8 cellular contexts compared by ENCODE assay signal in the genomic region with DNA sequence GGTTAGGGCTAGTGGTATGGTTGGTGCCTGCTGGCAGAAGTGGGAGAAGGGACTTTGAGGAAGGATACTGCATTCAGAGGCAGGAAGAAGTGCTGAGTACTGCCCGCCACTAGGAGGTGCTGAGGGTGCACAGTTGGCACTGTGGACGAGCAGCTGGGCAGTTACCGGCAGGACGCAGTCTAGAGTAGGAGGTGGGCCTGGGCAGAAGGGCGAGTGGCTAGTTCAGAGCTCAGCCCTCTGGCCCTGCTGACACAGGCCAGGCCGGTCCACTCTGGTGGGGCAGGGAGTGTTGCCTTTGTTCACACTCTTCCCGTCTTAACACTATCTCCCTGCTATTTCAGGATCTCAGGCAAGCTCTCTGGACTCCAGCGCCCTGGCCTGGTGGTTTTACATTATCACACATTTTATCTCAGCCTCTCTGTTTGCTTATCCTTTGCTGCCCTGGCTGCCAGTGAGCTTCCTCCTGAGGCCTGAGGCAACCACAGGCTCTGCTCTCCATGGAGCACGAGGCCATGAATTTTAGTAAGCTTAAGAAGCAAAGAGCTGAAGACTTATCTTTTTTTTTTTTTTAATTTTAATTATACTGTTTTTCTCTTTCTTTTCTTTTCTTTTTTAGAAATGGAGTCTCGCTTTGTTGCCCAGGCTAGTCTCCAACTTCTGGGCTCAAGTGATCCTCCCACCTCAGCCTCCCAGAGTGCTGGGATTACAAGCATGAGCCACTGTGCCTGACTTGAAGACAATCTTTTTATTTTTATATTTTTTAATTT. TPM values are rescaled to one million over a fixed set of nuclear protein-coding genes. Genes with fewer than 3 reads are reported as not detected.
DNase-seq lines count a peak whose midpoint lies in the region; ATAC-seq, FAIRE-seq and TF ChIP-seq lines count a peak whose summit lies in the region.

No MANE protein-coding gene starts in this region.

- H2BK120ac ChIP-seq in mesenchymal stem cell (ENCODE audit: low read depth, low read length): no peak overlapping the region

- H3K23ac ChIP-seq in mesenchymal stem cell (ENCODE audit: low read length in 2 of 2): no peak overlapping the region

- TF ChIP-seq CTCF in AG10803 (conservative IDR thresholded peaks at IDR 0.05; ENCODE audit: low read length): peak; percentile 97
- TF ChIP-seq CTCF in endothelial cell of umbilical vein (IDR thresholded peaks at IDR 0.05; ENCODE audit: extremely low read depth in 1 of 2, insufficient read depth in 1 of 2, low read depth in 1 of 2, low read length in 2 of 2): peak; percentile 88 to 96

- ATAC-seq in GM21619 (IDR thresholded peaks at IDR 0.05; ENCODE audit: unreplicated experiment) (peak; percentile 56), GM21515 (IDR thresholded peaks at IDR 0.05; ENCODE audit: unreplicated experiment) (no peak)

- H2BK5ac ChIP-seq in mesenchymal stem cell (ENCODE audit: low read depth, low read length, poor library complexity, severe bottlenecking): no peak overlapping the region

- H4K91ac ChIP-seq in mesenchymal stem cell (ENCODE audit: low read length): peak overlapping the region; percentile 70

- H3K4me3 ChIP-seq in AG10803 (ENCODE audit: low read length) (no peak overlapping the region), endothelial cell of umbilical vein (replicated peaks in 1 of 3; ENCODE audit: insufficient read depth in 1 of 3, low read depth in 1 of 3, low read length in 3 of 3) (no peak overlapping the region), mesenchymal stem cell (ENCODE audit: insufficient read depth in 1 of 2, low read depth in 1 of 2, low read length in 2 of 2) (no peak overlapping the region)

- no peaks in the 10 kb centered on the region for H3K79me2 ChIP-seq in endothelial cell of umbilical vein (ENCODE audit: control insufficient read depth, insufficient read depth, low read length)

- H3K27me3 ChIP-seq in endothelial cell of umbilical vein (ENCODE audit: control insufficient read depth in 2 of 2, insufficient read depth in 2 of 2, low read length in 2 of 2) (no peaks in the 10 kb centered on the region), mesenchymal stem cell (ENCODE audit: control insufficient read depth in 1 of 2, insufficient read depth in 1 of 2, low read length in 2 of 2) (no peaks in the 10 kb centered on the region)

- peaks cover 4% of the 10 kb centered on the region for H3K79me1 ChIP-seq in mesenchymal stem cell (replicated peaks; ENCODE audit: low read length, poor library complexity, severe bottlenecking)

- dilution Hi-C loops in endothelial cell of umbilical vein (cut with MboI; ENCODE audit: extremely low pct_ligation_motif_present, low sequenced_read_pairs): no loop called here

- peak overlapping the region; percentile 76 for H2AFZ ChIP-seq in endothelial cell of umbilical vein (ENCODE audit: low read depth, low read length)
- peak overlapping the region; percentile 66 for H2AFZ ChIP-seq in mesenchymal stem cell (ENCODE audit: low read depth, low read length)

- peak overlapping the region in 1 of 2 experiments; percentile 4 for H3K4ac ChIP-seq in mesenchymal stem cell (ENCODE audit: low read depth in 1 of 2, low read length in 2 of 2)

- WGBS in mesenchymal stem cell: 20% methylated on average over 10 of the region's 10 CpGs

- intact Hi-C loops in endothelial cell of umbilical vein (cut with micrococcal nuclease): loop anchor here (1.0 to 5.0 kb wide), 5 partner anchors 32 to 117 kb away; a partner anchor contains a TSS

- CTCF ChIA-PET in endothelial cell of umbilical vein (lab: Charles Lee): interaction anchor here (0.5 to 2.8 kb wide), 52 partner anchors 8 to 761 kb away, joined by 3 to 31 read pairs (median 4); a partner anchor contains a TSS

- no TSS peak for BruUV-seq in endothelial cell of umbilical vein (replicated peaks; lab: Mats Ljungman, UMichigan)

- DNase-seq in AG10803 (ENCODE audit: low read depth) (peak; percentile 75), NCI-H510A treated with DMSO at 0.1 percent for 48 hours (lab: John Stamatoyannopoulos, UW) (peak; percentile 37), endothelial cell of umbilical vein (ENCODE audit: low read depth, low spot score) (peak; percentile 88), mesenchymal stem cell (peak; percentile 89)
- DNase-seq in activated CD4-positive, alpha-beta T cell treated with anti-CD3 and anti-CD28 coated beads, Interleukin-2, amount 50 U/mL, for 4 hours: peak; percentile 12 to 15
- DNase-seq in stimulated activated CD8-positive, alpha-beta memory T cell treated with anti-CD3 and anti-CD28 coated beads, Interleukin-12 subunit alpha, Interleukin-12 subunit beta, amount 100 ng/mL, for 24 hours (ENCODE audit: extremely low read depth): peak; percentile 3

- FAIRE-seq in endothelial cell of umbilical vein (lab: Jason Lieb, UNC): peak; percentile 92

- H3K36me3 ChIP-seq in endothelial cell of umbilical vein (ENCODE audit: control insufficient read depth in 2 of 2, extremely low read depth in 1 of 2, insufficient read depth in 2 of 2, low read length in 2 of 2): peaks cover 10 to 23% of the 10 kb centered on the region in 2 experiments
- peaks cover 40 to 68% of the 10 kb centered on the region in 2 experiments for H3K36me3 ChIP-seq in mesenchymal stem cell (ENCODE audit: control insufficient read depth in 1 of 2, insufficient read depth in 2 of 2, low read depth in 1 of 2, low read length in 2 of 2)

- H3K27ac ChIP-seq in endothelial cell of umbilical vein (ENCODE audit: insufficient read depth, low read depth, low read length): no peak overlapping the region
- peak overlapping the region; percentile 24 for H3K27ac ChIP-seq in mesenchymal stem cell (ENCODE audit: low read length, poor library complexity, severe bottlenecking)

- H4K20me1 ChIP-seq in endothelial cell of umbilical vein (replicated peaks; ENCODE audit: control insufficient read depth, extremely low read depth, insufficient read depth, low read length): no peaks in the 10 kb centered on the region

- peak overlapping the region in 1 of 2 experiments; percentile 96 for H2BK12ac ChIP-seq in mesenchymal stem cell (ENCODE audit: low read length in 2 of 2)

- H3K14ac ChIP-seq in mesenchymal stem cell (ENCODE audit: low read length in 2 of 2): peak overlapping the region in 1 of 2 experiments; percentile 26

- H3K4me1 ChIP-seq in endothelial cell of umbilical vein (ENCODE audit: control insufficient read depth, extremely low read depth, insufficient read depth, low read length) (peaks cover 3% of the 10 kb centered on the region), mesenchymal stem cell (ENCODE audit: control insufficient read depth, insufficient read depth, low read depth, low read length) (peaks cover 6% of the 10 kb centered on the region)

- H3K9ac ChIP-seq in endothelial cell of umbilical vein (replicated peaks; ENCODE audit: extremely low read depth, insufficient read depth, low read length): no peak overlapping the region
- H3K9ac ChIP-seq in mesenchymal stem cell (ENCODE audit: low read length): peak overlapping the region; percentile 42

- H3K9me1 ChIP-seq in endothelial cell of umbilical vein (replicated peaks; ENCODE audit: control insufficient read depth, extremely low read depth, insufficient read depth, low read length): no peaks in the 10 kb centered on the region

- no peak overlapping the region for H2BK15ac ChIP-seq in mesenchymal stem cell (ENCODE audit: low read depth, poor library complexity, severe bottlenecking)

- H3K4me2 ChIP-seq in endothelial cell of umbilical vein (ENCODE audit: insufficient read depth, low read length) (no peak overlapping the region), mesenchymal stem cell (ENCODE audit: low read length, poor library complexity, severe bottlenecking) (no peak overlapping the region)

- H3K9me3 ChIP-seq in endothelial cell of umbilical vein (replicated peaks; ENCODE audit: control insufficient read depth, insufficient read depth, low read length): no peaks in the 10 kb centered on the region
- no peaks in the 10 kb centered on the region for H3K9me3 ChIP-seq in mesenchymal stem cell (ENCODE audit: control insufficient read depth, low read length)

- H4K8ac ChIP-seq in mesenchymal stem cell (ENCODE audit: low read length): peak overlapping the region; percentile 78

- POLR2A ChIA-PET in endothelial cell of umbilical vein (lab: Charles Lee): interaction anchor here (1.0 to 1.4 kb wide), 3 partner anchors 31 to 96 kb away, joined by 3 to 4 read pairs (median 3); a partner anchor contains a TSS

- no peak for TF ChIP-seq POLR2A in endothelial cell of umbilical vein (IDR thresholded peaks at IDR 0.05; ENCODE audit: low read depth, low read length)

- H2AK5ac ChIP-seq in mesenchymal stem cell (ENCODE audit: low read length, severe bottlenecking): no peak overlapping the region

- H3K18ac ChIP-seq in mesenchymal stem cell (ENCODE audit: low read depth in 1 of 2, low read length in 2 of 2): peak overlapping the region in 1 of 2 experiments; percentile 28

RNA-seq across cellular contexts. Expression of a gene that starts 26.9 kb away (rescaled TPM):
- total RNA-seq in endothelial cell of umbilical vein: 26.7 and 27.0 TPM in 2 replicates
- 16.2 and 16.4 TPM in 2 replicates for polyA plus RNA-seq in endothelial cell of umbilical vein
- 28.3 and 29.0 TPM in 2 replicates for polyA plus RNA-seq in endothelial cell of umbilical vein (2011; cell fraction: cytosol; rRNA removed)
- 8.1 and 11.1 TPM in 2 replicates for polyA plus RNA-seq in endothelial cell of umbilical vein (2011; cell fraction: nucleus; rRNA removed)
- polyA plus RNA-seq in endothelial cell of umbilical vein (2012): 25.1 and 27.0 TPM in 2 replicates
- polyA minus RNA-seq in endothelial cell of umbilical vein: 11.9 and 17.5 TPM in 2 replicates
- 5.4 TPM for polyA minus RNA-seq in endothelial cell of umbilical vein (2011; cell fraction: cytosol; rRNA and poly(A)+ RNA removed)
- polyA minus RNA-seq in endothelial cell of umbilical vein (2011; cell fraction: nucleus; rRNA and poly(A)+ RNA removed): 4.2 and 5.3 TPM in 2 replicates
- polyA plus RNA-seq in mesenchymal stem cell (2013, experiment 1 of 2): 55.0 TPM
- polyA plus RNA-seq in mesenchymal stem cell (2013, experiment 2 of 2): 52.0 TPM

RNA-seq across cellular contexts. Expression of a gene that starts 27.1 kb away (rescaled TPM):
- total RNA-seq in endothelial cell of umbilical vein: 51.4 and 56.4 TPM in 2 replicates
- polyA plus RNA-seq in endothelial cell of umbilical vein: 28.9 and 30.1 TPM in 2 replicates
- 26.0 and 26.8 TPM in 2 replicates for polyA plus RNA-seq in endothelial cell of umbilical vein (2011; cell fraction: cytosol; rRNA removed)
- 85.0 and 101 TPM in 2 replicates for polyA plus RNA-seq in endothelial cell of umbilical vein (2011; cell fraction: nucleus; rRNA removed)
- polyA plus RNA-seq in endothelial cell of umbilical vein (2012): 21.0 and 21.4 TPM in 2 replicates
- polyA minus RNA-seq in endothelial cell of umbilical vein: 61.4 and 70.0 TPM in 2 replicates
- 20.0 TPM for polyA minus RNA-seq in endothelial cell of umbilical vein (2011; cell fraction: cytosol; rRNA and poly(A)+ RNA removed)
- 100 and 110 TPM in 2 replicates for polyA minus RNA-seq in endothelial cell of umbilical vein (2011; cell fraction: nucleus; rRNA and poly(A)+ RNA removed)
- 28.8 TPM for polyA plus RNA-seq in mesenchymal stem cell (2013, experiment 1 of 2)
- 26.0 TPM for polyA plus RNA-seq in mesenchymal stem cell (2013, experiment 2 of 2)

RNA-seq across cellular contexts. Expression of a gene that starts 31.5 kb away (rescaled TPM):
- 47.1 and 50.6 TPM in 2 replicates for total RNA-seq in endothelial cell of umbilical vein
- 15.4 and 18.0 TPM in 2 replicates for polyA plus RNA-seq in endothelial cell of umbilical vein
- 17.3 and 19.3 TPM in 2 replicates for polyA plus RNA-seq in endothelial cell of umbilical vein (2011; cell fraction: cytosol; rRNA removed)
- 11.4 and 13.5 TPM in 2 replicates for polyA plus RNA-seq in endothelial cell of umbilical vein (2011; cell fraction: nucleus; rRNA removed)
- polyA plus RNA-seq in endothelial cell of umbilical vein (2012): 20.8 and 27.2 TPM in 2 replicates
- 37.3 and 43.3 TPM in 2 replicates for polyA minus RNA-seq in endothelial cell of umbilical vein
- polyA minus RNA-seq in endothelial cell of umbilical vein (2011; cell fraction: cytosol; rRNA and poly(A)+ RNA removed): 12.2 TPM
- polyA minus RNA-seq in endothelial cell of umbilical vein (2011; cell fraction: nucleus; rRNA and poly(A)+ RNA removed): 13.4 and 14.8 TPM in 2 replicates
- polyA plus RNA-seq in mesenchymal stem cell (2013, experiment 1 of 2): 25.1 TPM
- polyA plus RNA-seq in mesenchymal stem cell (2013, experiment 2 of 2): 25.3 TPM

Comparison
In these comparisons a context has a peak if more than half of its experiments do, and no peak if none do; other contexts are left out.
1. DNase-seq: peak in every context shown above with its lines; median percentile 89 in mesenchymal stem cell; 88 in endothelial cell of umbilical vein; 75 in AG10803; 37 in NCI-H510A treated with DMSO at 0.1 percent for 48 hours; 14 in activated CD4-positive, alpha-beta T cell treated with anti-CD3 and anti-CD28 coated beads, Interleukin-2, amount 50 U/mL, for 4 hours; 3 in stimulated activated CD8-positive, alpha-beta memory T cell treated with anti-CD3 and anti-CD28 coated beads, Interleukin-12 subunit alpha, Interleukin-12 subunit beta, amount 100 ng/mL, for 24 hours.